Comparison of ENCODE assay signal across 24 cellular contexts in genomic region chr6:114081730-114082129, GRCh38.
"Had no signal": no experiment of that assay in that cellular context is flagged by ENCODE, and none has a peak within 500 bp of the region (broad histone marks: within the 10 kb centered on the region; RNA-seq: fewer than 3 reads in every experiment).

No MANE protein-coding gene starts in this region.

- FAIRE-seq: colon, endothelial cell of umbilical vein, islet of Langerhans, keratinocyte had no signal

- H3K27ac ChIP-seq: coronary artery, esophagus squamous epithelium, gastrocnemius medialis, heart right ventricle, left lung, lower lobe of right lung had no signal

- H3K9me3 ChIP-seq: esophagus squamous epithelium, gastrocnemius medialis, left lung, lower lobe of right lung, mucosa of descending colon had no signal

- H3K4me1 ChIP-seq: esophagus squamous epithelium, gastrocnemius medialis, heart right ventricle, left lung, lower lobe of right lung had no signal

- DNase-seq: dermis blood vessel endothelial cell; dorsolateral prefrontal cortex; effector CD4-positive, alpha-beta T cell; effector memory CD4-positive, alpha-beta T cell; esophagus squamous epithelium; foreskin melanocyte; gastrocnemius medialis; glutamatergic neuron; head of caudate nucleus; heart right ventricle; hippocampal formation; left cardiac atrium; left lung; left ventricle myocardium superior; lower lobe of right lung; mesenchymal stem cell; mucosa of descending colon; naive B cell had no signal

- H3K4me3 ChIP-seq: coronary artery, dorsolateral prefrontal cortex, esophagus squamous epithelium, gastrocnemius medialis, heart right ventricle, left lung, lower lobe of right lung, mucosa of descending colon had no signal

- H3K36me3 ChIP-seq: esophagus squamous epithelium, gastrocnemius medialis, heart right ventricle, left lung, lower lobe of right lung had no signal

- H3K27me3 ChIP-seq: dorsolateral prefrontal cortex, esophagus squamous epithelium, gastrocnemius medialis, heart right ventricle, left lung had no signal

- ATAC-seq: esophagus mucosa, gastrocnemius medialis, heart right ventricle, left cardiac atrium, left lung, left ventricle myocardium superior, lower lobe of right lung, mucosa of descending colon had no signal
